In genomic region chr7:101243786-101244384, GRCh38 we compare ENCODE assay signal across 1 cellular context.
TF ChIP-seq lines count a peak whose summit lies in the region.

No MANE protein-coding gene starts in this region.

TF ChIP-seq in WTC11, 78 proteins besides CTCF, POLR2A, EP300 and RAD21 (continued from another document):
- TF ChIP-seq TP53 (CRISPR knock-in tag; IDR thresholded peaks at IDR 0.05) (no peak), ZNF396 (CRISPR knock-in tag; IDR thresholded peaks at IDR 0.05; ENCODE audit: borderline replicate concordance) (no peak), NR1H2 (CRISPR knock-in tag; IDR thresholded peaks at IDR 0.05) (no peak)
